ENCODE assay signal across 1 cellular context in genomic region chr13:34675626-34676025, GRCh38.
TF ChIP-seq lines count a peak whose summit lies in the region.

No MANE protein-coding gene starts in this region.

TF ChIP-seq in GM23338, 12 proteins besides CTCF, POLR2A, EP300 and RAD21 (continued from another document):
- TF ChIP-seq ETS1 (IDR thresholded peaks at IDR 0.05) (no peak), EZH2 (IDR thresholded peaks at IDR 0.05; ENCODE audit: low read depth, unreplicated experiment) (no peak)
